In genomic region chr19:53553865-53554791, GRCh38 we compare ENCODE assay signal across 7 cellular contexts. TPM values are rescaled to one million over a fixed set of nuclear protein-coding genes. Genes with fewer than 3 reads are reported as not detected.
DNase-seq lines count a peak whose midpoint lies in the region; ATAC-seq and TF ChIP-seq lines count a peak whose summit lies in the region.

No MANE protein-coding gene starts in this region.

- H3K27ac ChIP-seq in prostate gland (peak overlapping the region; percentile 84 to 89), upper lobe of right lung (peak overlapping the region; percentile 87)

- H3K36me3 ChIP-seq in prostate gland, result no peaks in the 10 kb centered on the region
- peaks cover 4% of the 10 kb centered on the region for H3K36me3 ChIP-seq in upper lobe of right lung

- WGBS in prostate gland, result 67% methylated on average over 74 of the region's 77 CpGs

- peaks cover 20% of the 10 kb centered on the region for H3K9me3 Mint-ChIP-seq in activated naive CD4-positive, alpha-beta T cell treated with anti-CD3 and anti-CD28 coated beads, Interleukin-2, amount 10 ng/mL, durations not matched to agents 7 days and 5 days

- intact Hi-C loops in prostate gland (cut with DNase I) (no loop called here), upper lobe of right lung (cut with DNase I) (no loop called here)

- H3K4me1 Mint-ChIP-seq in activated naive CD4-positive, alpha-beta T cell treated with anti-CD3 and anti-CD28 coated beads, Interleukin-2, amount 10 ng/mL, durations not matched to agents 7 days and 5 days, result peaks cover 24% of the 10 kb centered on the region

- peaks cover 36% of the 10 kb centered on the region for H3K36me3 Mint-ChIP-seq in activated naive CD4-positive, alpha-beta T cell treated with anti-CD3 and anti-CD28 coated beads, Interleukin-2, amount 10 ng/mL, durations not matched to agents 7 days and 5 days

- H3K9me3 ChIP-seq in prostate gland (no peaks in the 10 kb centered on the region), upper lobe of right lung (no peaks in the 10 kb centered on the region)

- H3K27me3 ChIP-seq in prostate gland (replicated peaks; ENCODE audit: insufficient read depth), result no peaks in the 10 kb centered on the region
- H3K27me3 ChIP-seq in upper lobe of right lung, result no peaks in the 10 kb centered on the region

- peak; percentile 88 for DNase-seq in RKO (ENCODE audit: low spot score)
- DNase-seq in activated naive CD4-positive, alpha-beta T cell treated with anti-CD3 and anti-CD28 coated beads, Interleukin-2, amount 10 ng/mL, durations not matched to agents 7 days and 5 days, result peak; percentile 91
- peak; percentile 79 for DNase-seq in glomerular visceral epithelial cell (ENCODE audit: extremely low spot score)
- DNase-seq in prostate gland (ENCODE audit: low spot score), result peak; percentile 74
- peak; percentile 95 for DNase-seq in upper lobe of right lung

- H3K4me3 ChIP-seq in prostate gland, result peak overlapping the region; percentile 45 to 55
- peak overlapping the region; percentile 62 for H3K4me3 ChIP-seq in upper lobe of right lung

- CTCF ChIA-PET in activated naive CD4-positive, alpha-beta T cell treated with anti-CD3 and anti-CD28 coated beads, Interleukin-2, amount 10 ng/mL, durations not matched to agents 7 days and 5 days (lab: Charles Lee), result no interaction called here

- peak overlapping the region; percentile 91 for H3K27ac Mint-ChIP-seq in activated naive CD4-positive, alpha-beta T cell treated with anti-CD3 and anti-CD28 coated beads, Interleukin-2, amount 10 ng/mL, durations not matched to agents 7 days and 5 days

- H3K4me1 ChIP-seq in prostate gland (replicated peaks) (no peaks in the 10 kb centered on the region), upper lobe of right lung (peaks cover 6% of the 10 kb centered on the region)

- peak; percentile 65 for ATAC-seq in GM18517 (IDR thresholded peaks at IDR 0.05; ENCODE audit: unreplicated experiment)
- peak; percentile 64 for ATAC-seq in HG03045 (IDR thresholded peaks at IDR 0.05; ENCODE audit: unreplicated experiment)
- ATAC-seq in upper lobe of right lung, result peak; percentile 91

- no peaks in the 10 kb centered on the region for H3K27me3 Mint-ChIP-seq in activated naive CD4-positive, alpha-beta T cell treated with anti-CD3 and anti-CD28 coated beads, Interleukin-2, amount 10 ng/mL, durations not matched to agents 7 days and 5 days

- peak; percentile 72 for TF ChIP-seq POLR2A in prostate gland (IDR thresholded peaks at IDR 0.05)

- H3K4me3 Mint-ChIP-seq in activated naive CD4-positive, alpha-beta T cell treated with anti-CD3 and anti-CD28 coated beads, Interleukin-2, amount 10 ng/mL, durations not matched to agents 7 days and 5 days, result peak overlapping the region; percentile 86

- TF ChIP-seq CTCF in prostate gland (IDR thresholded peaks at IDR 0.05) (peak in 1 of 4 experiments; percentile 17), upper lobe of right lung (IDR thresholded peaks at IDR 0.05) (no peak)

RNA-seq across cellular contexts. Expression of gene ZNF331, which starts 16.2 kb away (rescaled TPM):
- total RNA-seq in prostate gland (10 to 100 TPM; 30.6 to 39.6 TPM), upper lobe of right lung (30.1 TPM)

Comparison
In these comparisons a context has a peak if more than half of its experiments do, and no peak if none do; other contexts are left out.
1. Peak in every context shown above with its lines: DNase-seq, ATAC-seq, H3K4me3 ChIP-seq and H3K27ac ChIP-seq.